8 cellular contexts compared by ENCODE assay signal in the genomic region with DNA sequence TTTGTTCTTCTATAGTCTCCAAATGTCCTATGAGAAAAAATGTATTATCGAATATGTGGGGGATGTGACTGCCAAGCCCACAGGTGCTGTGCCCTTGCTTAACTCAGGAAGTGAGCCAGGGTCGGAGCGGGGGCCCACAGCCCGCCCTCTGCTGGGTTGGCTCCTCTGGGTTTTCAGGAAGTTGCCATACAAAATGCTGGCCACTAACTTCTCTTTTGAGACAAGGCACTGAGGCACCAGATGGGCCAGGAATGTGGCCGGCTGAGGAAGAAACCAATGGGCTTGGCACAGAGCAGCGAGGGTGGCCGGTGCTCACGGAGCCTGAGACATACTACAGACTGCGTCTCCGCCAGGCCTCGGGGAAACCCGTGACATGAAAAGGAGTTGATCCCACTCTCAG. TPM values are rescaled to one million over a fixed set of nuclear protein-coding genes. Genes with fewer than 3 reads are reported as not detected.
DNase-seq lines count a peak whose midpoint lies in the region; TF ChIP-seq lines count a peak whose summit lies in the region.

No MANE protein-coding gene starts in this region.

- TF ChIP-seq CTCF in esophagus squamous epithelium (IDR thresholded peaks at IDR 0.05), result no peak

- intact Hi-C loops in esophagus squamous epithelium (cut with DNase I), result no loop called here

- H4K20me1 ChIP-seq in BLaER1, result peaks cover 78% of the 10 kb centered on the region

- H2AFZ ChIP-seq in neuronal stem cell (ENCODE audit: low read length), result no peak overlapping the region

- H3K9ac ChIP-seq in BLaER1 (no peak overlapping the region), neuronal stem cell (ENCODE audit: low read depth, low read length, poor library complexity) (no peak overlapping the region)

- H3K4me1 ChIP-seq in BLaER1 (peaks cover 39% of the 10 kb centered on the region), esophagus squamous epithelium (peaks cover 12 to 89% (median 33%) of the 10 kb centered on the region in 3 donors), neuronal stem cell (ENCODE audit: control insufficient read depth in 2 of 2, insufficient read depth in 1 of 2, low read depth in 1 of 2, low read length in 2 of 2) (peaks cover 0 to 4% of the 10 kb centered on the region in 2 donors)

- no peak overlapping the region for H3K18ac ChIP-seq in neuronal stem cell (ENCODE audit: low read length)

- DNase-seq in NOMO-1 treated with dmso at 0.1 percent for 144 hours (lab: John Stamatoyannopoulos, UW; ENCODE audit: unreplicated experiment), result peak; percentile 65
- no peak for DNase-seq in esophagus squamous epithelium (lab: John Stamatoyannopoulos, UW)
- no peak for DNase-seq in neuronal stem cell (ENCODE audit: low spot score)
- DNase-seq in NCI-H1436 (lab: John Stamatoyannopoulos, UW), result no peak
- no peak for DNase-seq in stimulated activated CD4-positive, alpha-beta T cell treated with anti-CD3 and anti-CD28 coated beads, Interleukin-4, amount 100 ng/mL, for 4 hours
- no peak for DNase-seq in A172 (ENCODE audit: low spot score)
- no peak for DNase-seq in stimulated activated CD4-positive, alpha-beta T cell treated with anti-CD3 and anti-CD28 coated beads, Interleukin-1b, Interleukin-23, amount 100 ng/mL, for 48 hours

- H2AK5ac ChIP-seq in neuronal stem cell (ENCODE audit: low read depth, low read length), result no peak overlapping the region

- H3K4me3 ChIP-seq in BLaER1, result no peak overlapping the region
- no peak overlapping the region for H3K4me3 ChIP-seq in esophagus squamous epithelium
- H3K4me3 ChIP-seq in neuronal stem cell (ENCODE audit: low read length in 2 of 2), result no peak overlapping the region

- H2BK5ac ChIP-seq in neuronal stem cell (ENCODE audit: low read length), result no peak overlapping the region

- no peak overlapping the region for H2BK120ac ChIP-seq in neuronal stem cell (ENCODE audit: low read depth, low read length)

- 55 to 84% methylated on average over 11 to 12 of the region's 12 CpGs for WGBS in esophagus squamous epithelium, 2 donors
- WGBS in neuronal stem cell (ENCODE audit: extremely low coverage in 2 of 2, insufficient read length in 2 of 2, insufficient replicate concordance in 1 of 2), 2 donors, result no CpG with 5 or more reads among the region's 12 CpGs

- H3K9me3 ChIP-seq in BLaER1 (no peaks in the 10 kb centered on the region), esophagus squamous epithelium (no peaks in the 10 kb centered on the region), neuronal stem cell (replicated peaks in 1 of 2; ENCODE audit: control insufficient read depth in 2 of 2, insufficient read depth in 1 of 2, low read depth in 1 of 2, low read length in 2 of 2) (peaks cover 0 to 2% of the 10 kb centered on the region in 2 donors)

- no peak overlapping the region for H2BK12ac ChIP-seq in neuronal stem cell (ENCODE audit: low read length)

- no peak overlapping the region for H3K14ac ChIP-seq in neuronal stem cell (ENCODE audit: low read length)

- peaks cover 5% of the 10 kb centered on the region for H3K79me1 ChIP-seq in neuronal stem cell (ENCODE audit: low read depth, low read length)

- no peak for TF ChIP-seq POLR2A in esophagus squamous epithelium (IDR thresholded peaks at IDR 0.05)

- H4K8ac ChIP-seq in neuronal stem cell (ENCODE audit: low read depth, low read length), result no peak overlapping the region

- H3K4me2 ChIP-seq in BLaER1, result peak overlapping the region; percentile 45
- no peak overlapping the region for H3K4me2 ChIP-seq in neuronal stem cell (ENCODE audit: insufficient read depth, low read length, poor library complexity, severe bottlenecking)

- H3K27ac ChIP-seq in BLaER1, result 0 out of 2 replicates have a peak overlapping the region, but pooled peaks have one; percentile 23
- H3K27ac ChIP-seq in esophagus squamous epithelium, result peak overlapping the region; percentile 27 to 75 (median 62)
- no peak overlapping the region for H3K27ac ChIP-seq in neuronal stem cell (replicated peaks; ENCODE audit: low read length)

- no peaks in the 10 kb centered on the region for H3K27me3 ChIP-seq in BLaER1
- no peaks in the 10 kb centered on the region for H3K27me3 ChIP-seq in esophagus squamous epithelium
- H3K27me3 ChIP-seq in neuronal stem cell (ENCODE audit: control insufficient read depth in 3 of 3, insufficient read depth in 3 of 3, low read depth in 1 of 3, low read length in 3 of 3), result no peaks in the 10 kb centered on the region

- H3K23ac ChIP-seq in neuronal stem cell (ENCODE audit: low read depth, low read length, poor library complexity), result no peak overlapping the region

- H4K91ac ChIP-seq in neuronal stem cell (ENCODE audit: low read depth, low read length, poor library complexity), result peak overlapping the region; percentile 18

- H3K36me3 ChIP-seq in BLaER1 (peaks cover 86% of the 10 kb centered on the region), esophagus squamous epithelium (peaks cover 14 to 56% (median 17%) of the 10 kb centered on the region in 3 donors), neuronal stem cell (replicated peaks in 1 of 2; ENCODE audit: control insufficient read depth in 2 of 2, insufficient read depth in 2 of 2, low read length in 2 of 2) (peaks cover 22 to 75% of the 10 kb centered on the region in 2 donors)

- H2BK15ac ChIP-seq in neuronal stem cell (ENCODE audit: low read length), result no peak overlapping the region

- no peak overlapping the region for H3K4ac ChIP-seq in neuronal stem cell (ENCODE audit: low read length)

RNA-seq across cellular contexts. Expression of a gene that starts 58.9 kb away (rescaled TPM):
- total RNA-seq in esophagus squamous epithelium, result 10 to 100 TPM; 27.4 to 54.2 (median 31.5) TPM
- polyA plus RNA-seq in neuronal stem cell (2013, experiment 1 of 2), result 15.1 TPM
- 15.7 TPM for polyA plus RNA-seq in neuronal stem cell (2013, experiment 2 of 2)
- 8.5 and 8.7 TPM in 2 replicates for total RNA-seq in A172 (2014; rRNA removed; shearing (Covaris generic))
